Comparison of ENCODE assay signal across 22 cellular contexts in the genomic region with DNA sequence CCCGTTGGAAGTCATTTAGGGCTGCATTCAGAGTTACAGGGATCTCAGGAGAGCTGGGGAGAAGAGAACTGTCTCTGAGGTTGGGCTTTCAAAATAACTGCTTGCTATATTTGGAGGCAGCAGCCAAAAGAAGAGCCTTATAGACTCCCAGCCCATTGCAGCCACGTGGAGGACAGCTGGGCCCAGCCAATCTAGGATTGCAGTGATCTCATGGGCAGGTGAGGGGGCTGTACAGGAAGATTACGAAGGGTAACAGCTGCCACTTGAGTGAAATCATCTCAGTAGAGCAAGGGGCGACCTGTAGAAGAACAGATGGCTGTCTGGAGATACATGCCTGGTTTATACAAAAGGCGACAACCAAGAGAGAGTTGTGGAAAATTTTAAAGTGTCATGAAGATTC.
DNase-seq lines count a peak whose midpoint lies in the region; ATAC-seq and TF ChIP-seq lines count a peak whose summit lies in the region.
"Had no signal": no experiment of that assay in that cellular context is flagged by ENCODE, and none has a peak within 500 bp of the region (broad histone marks: within the 10 kb centered on the region; RNA-seq: fewer than 3 reads in every experiment).

No MANE protein-coding gene starts in this region.

- no peak overlapping the region for H3K27ac ChIP-seq in suprapubic skin
- H3K27ac ChIP-seq: colonic mucosa, lower lobe of right lung, pancreas, transverse colon had no signal

- ATAC-seq in GM18519 (IDR thresholded peaks at IDR 0.05; ENCODE audit: low FRiP score, unreplicated experiment): no peak
- ATAC-seq: activated CD8-positive, alpha-beta T cell treated with anti-CD3 and anti-CD28 coated beads for 36 hours; lower lobe of right lung; naive thymus-derived CD4-positive, alpha-beta T cell; pancreas; WTC11 had no signal

- no peaks in the 10 kb centered on the region for H3K9me3 ChIP-seq in suprapubic skin
- H3K9me3 ChIP-seq: Caco-2, colonic mucosa, lower lobe of right lung, pancreas, transverse colon had no signal

- no peaks in the 10 kb centered on the region for H3K36me3 ChIP-seq in suprapubic skin
- H3K36me3 ChIP-seq: colonic mucosa, lower lobe of right lung, pancreas, transverse colon had no signal

- H3K27me3 ChIP-seq in suprapubic skin: no peaks in the 10 kb centered on the region
- H3K27me3 ChIP-seq: colonic mucosa, pancreas, transverse colon had no signal

- no peak for TF ChIP-seq POLR2A in suprapubic skin (IDR thresholded peaks at IDR 0.05)

- 75% methylated on average over 5 of the region's 5 CpGs for WGBS in suprapubic skin

- H3K4me1 ChIP-seq in suprapubic skin: no peaks in the 10 kb centered on the region
- H3K4me1 ChIP-seq: Caco-2, colonic mucosa, lower lobe of right lung, pancreas had no signal

- DNase-seq in NAMALWA (ENCODE audit: low spot score) (peak; percentile 38), NCI-H510A treated with DMSO at 0.1 percent for 48 hours (lab: John Stamatoyannopoulos, UW) (peak; percentile 53), fibroblast of villous mesenchyme (ENCODE audit: low read depth) (peak; percentile 37), skeletal muscle cell (ENCODE audit: low read depth) (peak; percentile 69), suprapubic skin (ENCODE audit: low spot score in 2 of 2) (no peak)
- DNase-seq in activated effector memory CD4-positive, alpha-beta T cell treated with anti-CD3 and anti-CD28 coated beads, Interleukin-2, amount 50 U/mL, for 16 hours: no peak
- DNase-seq: activated CD8-positive, alpha-beta T cell treated with anti-CD3 and anti-CD28 coated beads for 36 hours; activated naive CD8-positive, alpha-beta T cell treated with anti-CD3 and anti-CD28 coated beads, Interleukin-2, amount 10 ng/mL, durations not matched to agents 7 days and 5 days; AML-193; Caco-2; colonic mucosa; H7; hippocampal formation; lower lobe of right lung; naive thymus-derived CD4-positive, alpha-beta T cell; NCI-H2227 treated with DMSO at 0.1 percent for 48 hours; pancreas; SIG-M5; stimulated activated CD4-positive, alpha-beta T cell treated with anti-CD3 and anti-CD28 coated beads, Interleukin-2, amount 100 ng/mL, for 48 hours; transverse colon had no signal

- no peak for TF ChIP-seq EP300 in suprapubic skin (IDR thresholded peaks at IDR 0.05)

- TF ChIP-seq CTCF in fibroblast of villous mesenchyme (IDR thresholded peaks at IDR 0.05; ENCODE audit: insufficient read depth, low read depth, low read length): no peak
- no peak for TF ChIP-seq CTCF in suprapubic skin (IDR thresholded peaks at IDR 0.05)

- H3K4me3 ChIP-seq in fibroblast of villous mesenchyme (ENCODE audit: low read depth, low read length) (no peak overlapping the region), skeletal muscle cell (ENCODE audit: low read depth, low read length) (no peak overlapping the region), suprapubic skin (no peak overlapping the region)
- H3K4me3 ChIP-seq: colonic mucosa, lower lobe of right lung, pancreas, transverse colon had no signal

Comparison
In these comparisons a context has a peak if more than half of its experiments do, and no peak if none do; other contexts are left out.
1. DNase-seq: peak in NAMALWA (single experiment), NCI-H510A treated with DMSO at 0.1 percent for 48 hours (single experiment), fibroblast of villous mesenchyme (single experiment) and skeletal muscle cell (single experiment); none in suprapubic skin (0 of 2) and activated effector memory CD4-positive, alpha-beta T cell treated with anti-CD3 and anti-CD28 coated beads, Interleukin-2, amount 50 U/mL, for 16 hours (single experiment).